ENCODE assay signal across 8 cellular contexts in genomic region chr12:8081921-8082577, GRCh38. TPM values are rescaled to one million over a fixed set of nuclear protein-coding genes. Genes with fewer than 3 reads are reported as not detected.
DNase-seq lines count a peak whose midpoint lies in the region; ATAC-seq, FAIRE-seq and TF ChIP-seq lines count a peak whose summit lies in the region.

Gene NECAP1, plus strand, starts transcription at chr12:8082274. Its CDS starts 15 bp downstream, at chr12:8082289.

- H3K4me3 Mint-ChIP-seq in activated naive CD8-positive, alpha-beta T cell treated with anti-CD3 and anti-CD28 coated beads, Interleukin-2, amount 50 U/mL, for 24 hours = peak within 1 kb of the TSS; percentile 99

- H3K4me3 ChIP-seq in GM12864 (ENCODE audit: low read depth, low read length) = peak within 1 kb of the TSS; percentile 91
- peak within 1 kb of the TSS; percentile 62 to 87 (median 84) for H3K4me3 ChIP-seq in pancreas
- H3K4me3 ChIP-seq in tibial artery = peak within 1 kb of the TSS; percentile 64 to 87

- H3K36me3 Mint-ChIP-seq in activated naive CD8-positive, alpha-beta T cell treated with anti-CD3 and anti-CD28 coated beads, Interleukin-2, amount 50 U/mL, for 24 hours (ENCODE audit: low read depth) = peaks cover 15% of the 10 kb centered on the region

- peak within 1 kb of the TSS; percentile 95 for H3K27ac Mint-ChIP-seq in activated naive CD8-positive, alpha-beta T cell treated with anti-CD3 and anti-CD28 coated beads, Interleukin-2, amount 50 U/mL, for 24 hours

- H3K9me3 ChIP-seq in pancreas (no peaks in the 10 kb centered on the region), tibial artery (no peaks in the 10 kb centered on the region)

- H3K27me3 ChIP-seq in pancreas (no peaks in the 10 kb centered on the region), tibial artery (no peaks in the 10 kb centered on the region)

- peaks cover 5 to 34% (median 13%) of the 10 kb centered on the region in 3 donors for H3K4me1 ChIP-seq in pancreas
- H3K4me1 ChIP-seq in tibial artery = peaks cover 0 to 34% (median 10%) of the 10 kb centered on the region in 4 donors

- peaks cover 73% of the 10 kb centered on the region for H3K4me1 Mint-ChIP-seq in activated naive CD8-positive, alpha-beta T cell treated with anti-CD3 and anti-CD28 coated beads, Interleukin-2, amount 50 U/mL, for 24 hours

- no peak for TF ChIP-seq CTCF in GM12864 (IDR thresholded peaks at IDR 0.05; ENCODE audit: low read depth, low read length, missing control alignments)
- TF ChIP-seq CTCF in pancreas (IDR thresholded peaks at IDR 0.05) = no peak
- TF ChIP-seq CTCF in tibial artery (IDR thresholded peaks at IDR 0.05) = no peak

- H3K27ac ChIP-seq in pancreas = peak within 1 kb of the TSS; percentile 86 to 96 (median 94)
- peak within 1 kb of the TSS; percentile 87 to 97 for H3K27ac ChIP-seq in tibial artery

- FAIRE-seq in pancreas (lab: Jason Lieb, UNC) = peak; percentile 81

- DNase-seq in GM12864 (ENCODE audit: low read depth) (peak; percentile 94), NCI-H1417 (lab: John Stamatoyannopoulos, UW) (peak; percentile 96 to 99 (median 98)), SW480 (ENCODE audit: low spot score) (peak; percentile 99), Right ventricle myocardium superior (peak; percentile 98), pancreas (peak; percentile 92 to 97 (median 94)), tibial artery (peak; percentile 96 to 98)
- DNase-seq in activated naive CD8-positive, alpha-beta T cell treated with anti-CD3 and anti-CD28 coated beads, Interleukin-2, amount 50 U/mL, for 24 hours = peak; percentile 96

- WGBS in pancreas, 2 donors = 0 to 1% methylated on average over 49 of the region's 49 CpGs

- intact Hi-C loops in Right ventricle myocardium superior (cut with DNase I) (no loop called here), pancreas (cut with DNase I) (no loop called here), tibial artery (cut with DNase I; ENCODE audit: low total_unique reads) (loop anchor here (10.0 kb wide), 1 partner anchor 153 kb away; no protein-coding TSS in a partner anchor)

- no peaks in the 10 kb centered on the region for H3K9me3 Mint-ChIP-seq in activated naive CD8-positive, alpha-beta T cell treated with anti-CD3 and anti-CD28 coated beads, Interleukin-2, amount 50 U/mL, for 24 hours

- no peaks in the 10 kb centered on the region for H3K36me3 ChIP-seq in pancreas
- H3K36me3 ChIP-seq in tibial artery = peaks cover 0 to 4% (median 0%) of the 10 kb centered on the region in 3 donors

- H3K27me3 Mint-ChIP-seq in activated naive CD8-positive, alpha-beta T cell treated with anti-CD3 and anti-CD28 coated beads, Interleukin-2, amount 50 U/mL, for 24 hours = no peaks in the 10 kb centered on the region

- ATAC-seq in HG02759 (IDR thresholded peaks at IDR 0.05; ENCODE audit: unreplicated experiment) = peak; percentile 92
- ATAC-seq in activated naive CD8-positive, alpha-beta T cell treated with anti-CD3 and anti-CD28 coated beads, Interleukin-2, amount 50 U/mL, for 24 hours = peak; percentile 85
- peak; percentile 98 for ATAC-seq in Right ventricle myocardium superior (ENCODE audit: poor library complexity)
- ATAC-seq in pancreas = peak; percentile 94 to 96 (median 96)

RNA-seq across cellular contexts. Expression of gene NECAP1, which starts in this region (rescaled TPM):
- total RNA-seq in Right ventricle myocardium superior (16.8 TPM), pancreas (10 to 100 TPM; 18.6 to 30.9 (median 22.6) TPM)
- polyA plus RNA-seq in pancreas = 10 to 100 TPM; 14.8 to 30.7 TPM

Comparison
In these comparisons a context has a peak if more than half of its experiments do, and no peak if none do; other contexts are left out.
1. Peak in every context shown above with its lines: DNase-seq, ATAC-seq, H3K4me3 ChIP-seq and H3K27ac ChIP-seq.